1 cellular context compared by ENCODE assay signal in the genomic region with DNA sequence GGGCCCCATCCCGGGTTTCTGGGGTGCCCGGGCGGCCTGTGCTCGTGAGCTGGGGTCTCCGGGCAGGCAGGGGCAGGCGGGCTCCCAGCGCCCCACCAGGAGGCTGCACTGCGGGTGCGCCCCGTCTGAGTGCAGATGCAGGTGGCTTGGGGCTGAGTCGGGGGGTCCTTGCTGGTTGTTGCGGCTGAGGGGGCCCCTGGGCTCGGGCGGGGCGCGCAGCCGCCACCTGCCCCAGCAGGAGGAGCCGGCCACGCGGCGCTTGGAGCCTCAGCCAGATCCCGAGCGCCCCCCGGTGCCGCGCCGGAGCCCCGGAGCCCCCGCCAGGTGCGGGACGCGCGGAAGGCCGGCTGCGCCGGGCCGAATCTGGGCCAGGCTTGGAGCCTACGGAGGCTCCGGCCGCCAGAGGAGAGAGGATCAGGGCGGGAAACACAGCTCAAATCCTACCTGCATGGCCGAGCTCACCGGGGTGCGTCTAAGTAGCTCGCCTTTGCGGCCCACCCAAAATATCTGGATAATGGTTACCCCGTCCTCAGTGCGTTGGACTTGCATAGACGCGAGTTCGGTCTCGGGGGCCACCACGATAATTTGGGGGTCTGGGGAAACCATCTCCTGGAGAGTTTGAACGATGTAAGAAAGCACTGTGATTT.
TF ChIP-seq lines count a peak whose summit lies in the region.

No MANE protein-coding gene starts in this region.

TF ChIP-seq in endothelial cell of umbilical vein, 7 proteins besides CTCF, POLR2A, EP300 and RAD21:
- no peak for TF ChIP-seq GATA2 (IDR thresholded peaks at IDR 0.05; ENCODE audit: insufficient read depth, insufficient read length, low read depth, low read length)
- TF ChIP-seq JUN (IDR thresholded peaks at IDR 0.05; ENCODE audit: borderline replicate concordance, insufficient read depth, insufficient read length, low read depth): no peak
- no peak for TF ChIP-seq MAX (IDR thresholded peaks at IDR 0.05; ENCODE audit: insufficient read depth, insufficient read length)
- no peak for TF ChIP-seq FOS (IDR thresholded peaks at IDR 0.05; ENCODE audit: borderline replicate concordance, insufficient read depth, low read length)
- TF ChIP-seq MYC (IDR thresholded peaks at IDR 0.05; ENCODE audit: low read depth, low read length): no peak
- no peak for TF ChIP-seq POLR2AphosphoS5 (IDR thresholded peaks at IDR 0.05; ENCODE audit: insufficient read depth, low read depth, low read length)
- TF ChIP-seq EZH2 (IDR thresholded peaks at IDR 0.05; ENCODE audit: borderline replicate concordance, low read depth, low read length, severe bottlenecking): peak; percentile 95
